Comparison of ENCODE assay signal across 12 cellular contexts in the genomic region with DNA sequence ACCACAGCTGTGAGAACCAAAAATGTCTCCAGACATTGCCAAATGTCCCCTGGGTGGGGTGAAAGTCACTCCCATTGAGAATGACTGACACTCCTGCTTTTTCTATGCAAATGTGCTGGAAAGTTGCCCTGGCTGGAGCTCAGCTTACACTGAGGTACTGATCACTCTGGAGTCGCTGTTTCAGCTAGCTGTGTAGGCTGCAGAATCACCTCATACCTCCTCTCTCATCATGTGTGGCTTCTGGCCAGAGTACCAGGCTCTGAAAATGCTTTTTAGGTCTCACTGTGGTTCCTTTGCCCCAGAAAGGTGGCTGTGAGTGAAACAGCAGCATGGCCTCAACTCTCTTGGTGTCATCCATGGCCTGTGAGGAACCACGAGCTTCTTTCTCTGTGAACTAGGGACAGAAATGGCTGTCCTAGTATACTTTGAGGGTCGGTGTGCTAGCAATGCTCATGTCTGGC.
DNase-seq lines count a peak whose midpoint lies in the region; ATAC-seq, FAIRE-seq and TF ChIP-seq lines count a peak whose summit lies in the region.
"Had no signal": no experiment of that assay in that cellular context is flagged by ENCODE, and none has a peak within 500 bp of the region (broad histone marks: within the 10 kb centered on the region; RNA-seq: fewer than 3 reads in every experiment).

No MANE protein-coding gene starts in this region.

- ATAC-seq in CD4-positive, CD25-positive, alpha-beta regulatory T cell (ENCODE audit: low read depth in 2 of 2), result no peak
- no peak for ATAC-seq in lower lobe of right lung

- TF ChIP-seq CTCF in GM13976 (IDR thresholded peaks at IDR 0.05; ENCODE audit: borderline replicate concordance, control extremely low read depth, extremely low read depth, insufficient read depth, missing control alignments) (no peak), lower lobe of right lung (IDR thresholded peaks at IDR 0.05) (no peak)

- peaks cover 6 to 66% (median 52%) of the 10 kb centered on the region in 4 donors for H3K4me1 Mint-ChIP-seq in CD4-positive, CD25-positive, alpha-beta regulatory T cell

- no peaks in the 10 kb centered on the region for H3K9me3 ChIP-seq in CD4-positive, CD25-positive, alpha-beta regulatory T cell (ENCODE audit: control insufficient read depth in 2 of 2, low read length in 2 of 2)
- no peaks in the 10 kb centered on the region for H3K9me3 ChIP-seq in lower lobe of right lung
- H3K9me3 ChIP-seq: ovary had no signal

- H3K27ac Mint-ChIP-seq in CD4-positive, CD25-positive, alpha-beta regulatory T cell, result peak overlapping the region; percentile 44 to 87 (median 84)
- H3K27ac Mint-ChIP-seq: IgD-negative memory B cell had no signal

- intact Hi-C loops in lower lobe of right lung (cut with DNase I), result no loop called here

- H3K36me3 ChIP-seq in CD4-positive, CD25-positive, alpha-beta regulatory T cell (ENCODE audit: control insufficient read depth, insufficient read depth, low read length), result no peaks in the 10 kb centered on the region
- no peaks in the 10 kb centered on the region for H3K36me3 ChIP-seq in lower lobe of right lung
- H3K36me3 ChIP-seq: ovary had no signal

- H3K27me3 Mint-ChIP-seq in CD4-positive, CD25-positive, alpha-beta regulatory T cell, result no peaks in the 10 kb centered on the region
- H3K27me3 Mint-ChIP-seq: IgD-negative memory B cell had no signal

- no peaks in the 10 kb centered on the region for H3K27me3 ChIP-seq in CD4-positive, CD25-positive, alpha-beta regulatory T cell (ENCODE audit: control insufficient read depth, insufficient read depth, low read length)
- no peaks in the 10 kb centered on the region for H3K27me3 ChIP-seq in lower lobe of right lung (ENCODE audit: low read depth)
- H3K27me3 ChIP-seq: ovary had no signal

- H3K4me3 Mint-ChIP-seq in CD4-positive, CD25-positive, alpha-beta regulatory T cell, result peak overlapping the region in 2 of 4 donors; percentile 28 to 51

- in situ Hi-C loops in GM13976 (cut with MboI; ENCODE audit: low sequenced_read_pairs, unreplicated experiment), result no loop called here

- peak; percentile 75 for FAIRE-seq in GM12892 (lab: Jason Lieb, UNC)

- no peak for TF ChIP-seq POLR2A in GM12892 (IDR thresholded peaks at IDR 0.05; ENCODE audit: low read depth, low read length)

- no peak overlapping the region for H3K27ac ChIP-seq in CD4-positive, CD25-positive, alpha-beta regulatory T cell (ENCODE audit: insufficient read depth, low read length, poor library complexity, severe bottlenecking)
- no peak overlapping the region for H3K27ac ChIP-seq in lower lobe of right lung
- H3K27ac ChIP-seq: ovary had no signal

- no peak for DNase-seq in CD4-positive, CD25-positive, alpha-beta regulatory T cell
- DNase-seq in GM12892 (ENCODE audit: insufficient read length) (no peak), RPMI8226 (peak; percentile 87), iPS-NIHi7 (ENCODE audit: extremely low spot score) (peak; percentile 31), GM13976 (ENCODE audit: low spot score) (no peak), lower lobe of right lung (no peak)
- no peak for DNase-seq in stimulated activated CD4-positive, alpha-beta T cell treated with anti-CD3 and anti-CD28 coated beads, Interleukin-2, amount 100 ng/mL, for 24 hours
- no peak for DNase-seq in stimulated activated CD4-positive, alpha-beta T cell treated with anti-CD3 and anti-CD28 coated beads, Interleukin-2, amount 100 ng/mL, for 48 hours
- DNase-seq: NCI-H446; ovary; stimulated activated CD4-positive, alpha-beta T cell treated with anti-CD3 and anti-CD28 coated beads, Interleukin-4, amount 100 ng/mL, for 4 hours had no signal

- peaks cover 30% of the 10 kb centered on the region for H3K4me1 ChIP-seq in CD4-positive, CD25-positive, alpha-beta regulatory T cell (ENCODE audit: control insufficient read depth, insufficient read depth, low read length, poor library complexity, severe bottlenecking)
- H3K4me1 ChIP-seq in lower lobe of right lung, result peaks cover 11% of the 10 kb centered on the region

- H3K36me3 Mint-ChIP-seq in CD4-positive, CD25-positive, alpha-beta regulatory T cell, result peaks cover 4% of the 10 kb centered on the region

- peaks cover 0 to 4% (median 0%) of the 10 kb centered on the region in 7 donors for H3K9me3 Mint-ChIP-seq in CD4-positive, CD25-positive, alpha-beta regulatory T cell

- H3K4me3 ChIP-seq in CD4-positive, CD25-positive, alpha-beta regulatory T cell (ENCODE audit: low read depth, low read length), result no peak overlapping the region
- no peak overlapping the region for H3K4me3 ChIP-seq in lower lobe of right lung
- H3K4me3 ChIP-seq: ovary had no signal

Comparison
In these comparisons a context has a peak if more than half of its experiments do, and no peak if none do; other contexts are left out.
1. DNase-seq: peak in RPMI8226 (single experiment) and iPS-NIHi7 (single experiment); none in CD4-positive, CD25-positive, alpha-beta regulatory T cell (0 of 3), GM12892 (single experiment), GM13976 (single experiment), lower lobe of right lung (single experiment), stimulated activated CD4-positive, alpha-beta T cell treated with anti-CD3 and anti-CD28 coated beads, Interleukin-2, amount 100 ng/mL, for 24 hours (0 of 2) and stimulated activated CD4-positive, alpha-beta T cell treated with anti-CD3 and anti-CD28 coated beads, Interleukin-2, amount 100 ng/mL, for 48 hours (0 of 2).